ENCODE assay signal across 10 cellular contexts in genomic region chr17:14604920-14605599, GRCh38.
DNase-seq lines count a peak whose midpoint lies in the region; ATAC-seq and TF ChIP-seq lines count a peak whose summit lies in the region.
"Had no signal": no experiment of that assay in that cellular context is flagged by ENCODE, and none has a peak within 500 bp of the region (broad histone marks: within the 10 kb centered on the region; RNA-seq: fewer than 3 reads in every experiment).

No MANE protein-coding gene starts in this region.

- H3K36me3 ChIP-seq in left lung = no peaks in the 10 kb centered on the region
- no peaks in the 10 kb centered on the region for H3K36me3 ChIP-seq in upper lobe of right lung
- H3K36me3 ChIP-seq in effector memory CD4-positive, alpha-beta T cell (ENCODE audit: control insufficient read depth, insufficient read depth, low read length) = no peaks in the 10 kb centered on the region

- TF ChIP-seq CTCF in left lung (IDR thresholded peaks at IDR 0.05) (no peak), upper lobe of right lung (IDR thresholded peaks at IDR 0.05) (no peak)

- H3K27me3 Mint-ChIP-seq in activated naive CD4-positive, alpha-beta T cell treated with anti-CD3 and anti-CD28 coated beads for 36 hours (ENCODE audit: low read depth) = no peaks in the 10 kb centered on the region
- no peaks in the 10 kb centered on the region for H3K27me3 Mint-ChIP-seq in activated CD8-positive, alpha-beta T cell treated with anti-CD3 and anti-CD28 coated beads, Interleukin-2, amount 10 ng/mL, durations not matched to agents 7 days and 5 days (ENCODE audit: low read depth)

- H3K4me1 Mint-ChIP-seq in activated naive CD4-positive, alpha-beta T cell treated with anti-CD3 and anti-CD28 coated beads for 36 hours (ENCODE audit: low read depth) = peaks cover 8% of the 10 kb centered on the region
- H3K4me1 Mint-ChIP-seq in activated CD8-positive, alpha-beta T cell treated with anti-CD3 and anti-CD28 coated beads, Interleukin-2, amount 10 ng/mL, durations not matched to agents 7 days and 5 days (ENCODE audit: low read depth) = peaks cover 3% of the 10 kb centered on the region

- H3K27ac ChIP-seq in left lung (peak overlapping the region; percentile 13 to 87), upper lobe of right lung (peak overlapping the region; percentile 36)
- no peak overlapping the region for H3K27ac ChIP-seq in effector memory CD4-positive, alpha-beta T cell (ENCODE audit: insufficient read depth, low read length, poor library complexity, severe bottlenecking)

- H3K9me3 ChIP-seq in left lung (peaks cover 0 to 2% of the 10 kb centered on the region in 2 donors), upper lobe of right lung (no peaks in the 10 kb centered on the region)
- no peaks in the 10 kb centered on the region for H3K9me3 ChIP-seq in effector memory CD4-positive, alpha-beta T cell (ENCODE audit: control insufficient read depth, low read length)

- no peaks in the 10 kb centered on the region for H3K27me3 ChIP-seq in left lung
- H3K27me3 ChIP-seq in upper lobe of right lung = no peaks in the 10 kb centered on the region
- H3K27me3 ChIP-seq in effector memory CD4-positive, alpha-beta T cell (replicated peaks; ENCODE audit: control insufficient read depth, insufficient read depth, low read length, poor library complexity, severe bottlenecking) = no peaks in the 10 kb centered on the region

- DNase-seq in activated naive CD4-positive, alpha-beta T cell treated with anti-CD3 and anti-CD28 coated beads for 36 hours = peak; percentile 6
- DNase-seq in activated naive CD4-positive, alpha-beta T cell (lab: John Stamatoyannopoulos, UW) = no peak
- DNase-seq in activated CD8-positive, alpha-beta T cell treated with anti-CD3 and anti-CD28 coated beads, Interleukin-2, amount 10 ng/mL, durations not matched to agents 7 days and 5 days = no peak
- DNase-seq in left lung (peak in 1 of 2 donors; percentile 40), upper lobe of right lung (no peak), A172 (ENCODE audit: low spot score) (no peak), AG20443 (ENCODE audit: low spot score) (no peak)
- no peak for DNase-seq in effector memory CD4-positive, alpha-beta T cell
- DNase-seq: NCI-H510A had no signal

- H3K4me3 ChIP-seq in left lung (no peak overlapping the region), upper lobe of right lung (peak overlapping the region; percentile 3)
- no peak overlapping the region for H3K4me3 ChIP-seq in effector memory CD4-positive, alpha-beta T cell (ENCODE audit: insufficient read depth, low read depth, low read length, poor library complexity, severe bottlenecking)

- H3K4me3 Mint-ChIP-seq in activated naive CD4-positive, alpha-beta T cell treated with anti-CD3 and anti-CD28 coated beads for 36 hours = no peak overlapping the region
- H3K4me3 Mint-ChIP-seq in activated CD8-positive, alpha-beta T cell treated with anti-CD3 and anti-CD28 coated beads, Interleukin-2, amount 10 ng/mL, durations not matched to agents 7 days and 5 days = no peak overlapping the region

- H3K27ac Mint-ChIP-seq in activated naive CD4-positive, alpha-beta T cell treated with anti-CD3 and anti-CD28 coated beads for 36 hours = no peak overlapping the region
- peak overlapping the region; percentile 27 for H3K27ac Mint-ChIP-seq in activated CD8-positive, alpha-beta T cell treated with anti-CD3 and anti-CD28 coated beads, Interleukin-2, amount 10 ng/mL, durations not matched to agents 7 days and 5 days

- no peak for ATAC-seq in activated CD8-positive, alpha-beta T cell treated with anti-CD3 and anti-CD28 coated beads, Interleukin-2, amount 10 ng/mL, durations not matched to agents 7 days and 5 days
- ATAC-seq in left lung = peak; percentile 86
- peak; percentile 97 for ATAC-seq in upper lobe of right lung
- ATAC-seq: naive thymus-derived CD8-positive, alpha-beta T cell had no signal

- POLR2A ChIA-PET in activated CD8-positive, alpha-beta T cell treated with anti-CD3 and anti-CD28 coated beads, Interleukin-2, amount 10 ng/mL, durations not matched to agents 7 days and 5 days (lab: Charles Lee) = no interaction called here

- CTCF ChIA-PET in activated naive CD4-positive, alpha-beta T cell treated with anti-CD3 and anti-CD28 coated beads for 36 hours (lab: Charles Lee) = interaction anchor here (0.6 kb wide), 1 partner anchor 525 kb away, joined by 3 read pairs; no protein-coding TSS in a partner anchor
- CTCF ChIA-PET in activated CD8-positive, alpha-beta T cell treated with anti-CD3 and anti-CD28 coated beads, Interleukin-2, amount 10 ng/mL, durations not matched to agents 7 days and 5 days (lab: Charles Lee) = no interaction called here

- H3K36me3 Mint-ChIP-seq in activated naive CD4-positive, alpha-beta T cell treated with anti-CD3 and anti-CD28 coated beads for 36 hours (ENCODE audit: low read depth) = no peaks in the 10 kb centered on the region
- H3K36me3 Mint-ChIP-seq in activated CD8-positive, alpha-beta T cell treated with anti-CD3 and anti-CD28 coated beads, Interleukin-2, amount 10 ng/mL, durations not matched to agents 7 days and 5 days (ENCODE audit: low read depth) = no peaks in the 10 kb centered on the region

- intact Hi-C loops in activated naive CD4-positive, alpha-beta T cell treated with anti-CD3 and anti-CD28 coated beads for 36 hours (cut with micrococcal nuclease) = no loop called here
- intact Hi-C loops in left lung (cut with DNase I) = no loop called here
- intact Hi-C loops in upper lobe of right lung (cut with DNase I) = no loop called here

- H3K9me3 Mint-ChIP-seq in activated naive CD4-positive, alpha-beta T cell treated with anti-CD3 and anti-CD28 coated beads for 36 hours = peaks cover 14% of the 10 kb centered on the region
- H3K9me3 Mint-ChIP-seq in activated CD8-positive, alpha-beta T cell treated with anti-CD3 and anti-CD28 coated beads, Interleukin-2, amount 10 ng/mL, durations not matched to agents 7 days and 5 days (ENCODE audit: insufficient read depth) = no peaks in the 10 kb centered on the region

- H3K4me1 ChIP-seq in left lung = peaks cover 0 to 5% of the 10 kb centered on the region in 2 donors
- H3K4me1 ChIP-seq in upper lobe of right lung = no peaks in the 10 kb centered on the region
- no peaks in the 10 kb centered on the region for H3K4me1 ChIP-seq in effector memory CD4-positive, alpha-beta T cell (ENCODE audit: control insufficient read depth, insufficient read depth, low read length, poor library complexity, severe bottlenecking)
